9 cellular contexts compared by ENCODE assay signal in the genomic region with DNA sequence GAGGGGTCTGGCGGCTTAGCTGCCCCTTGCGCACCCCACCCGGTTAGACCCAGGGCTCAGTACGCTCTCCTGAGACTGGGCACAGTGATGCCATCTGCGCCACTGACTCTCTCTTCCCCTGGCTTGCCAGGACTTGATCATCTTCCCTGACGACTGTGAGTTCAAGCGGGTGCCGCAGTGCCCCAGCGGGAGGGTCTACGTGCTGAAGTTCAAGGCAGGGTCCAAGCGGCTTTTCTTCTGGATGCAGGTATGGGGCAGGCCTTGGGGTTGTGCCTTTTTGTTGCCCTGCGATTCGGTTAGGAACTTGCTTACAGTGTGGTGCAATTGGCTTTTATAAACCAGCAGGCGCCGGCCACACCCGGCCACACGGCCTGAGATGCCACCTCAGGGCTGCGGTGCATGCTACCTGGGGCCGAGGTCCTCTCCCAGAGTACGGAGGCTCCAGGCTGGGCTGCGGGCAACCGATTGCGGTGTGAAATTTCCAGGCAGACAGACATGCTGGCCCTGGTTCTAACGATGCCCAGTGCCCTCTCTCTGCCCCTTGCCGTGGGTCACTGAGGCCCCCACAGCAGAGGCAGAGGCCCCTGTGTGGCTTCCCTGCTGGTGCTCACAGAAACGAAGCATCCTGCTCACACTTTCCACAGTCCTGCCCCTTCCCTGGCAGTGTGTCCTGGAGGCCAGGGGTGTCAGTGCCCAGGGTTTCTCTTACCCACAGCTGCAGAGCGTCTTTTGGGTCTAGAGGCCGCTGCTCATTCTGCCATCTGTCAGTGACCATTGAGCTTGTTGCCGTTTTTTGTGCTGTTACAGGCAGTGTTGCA. TPM values are rescaled to one million over a fixed set of nuclear protein-coding genes. Genes with fewer than 3 reads are reported as not detected.
A peak's percentile ranks its signal among the peaks of the same experiment; 100 is the strongest.
DNase-seq lines count a peak whose midpoint lies in the region; ATAC-seq and TF ChIP-seq lines count a peak whose summit lies in the region.
"Had no signal": no experiment of that assay in that cellular context is flagged by ENCODE, and none has a peak within 500 bp of the region (broad histone marks: within the 10 kb centered on the region; RNA-seq: fewer than 3 reads in every experiment).

No MANE protein-coding gene starts in this region.

- peaks cover 14% of the 10 kb centered on the region; the same call in 1 of the 2 replicates for H3K4me1 ChIP-seq in GM23338 (ENCODE audit: insufficient read depth)

- peak overlapping the region; percentile 86 for H3K27ac Mint-ChIP-seq in GM23338
- H3K27ac Mint-ChIP-seq in T-cell, result peak overlapping the region; percentile 74 to 89

- H3K9me3 Mint-ChIP-seq in GM23338 (peaks cover 6% of the 10 kb centered on the region; the same call in 2 of the 3 replicates), T-cell (no peaks in the 10 kb centered on the region)

- H3K4me3 Mint-ChIP-seq in GM23338 (peak overlapping the region; percentile 95), T-cell (peak overlapping the region; percentile 85 to 97 (median 86))

- peaks cover 16% of the 10 kb centered on the region for H4K20me1 ChIP-seq in GM23338 (replicated peaks; ENCODE audit: insufficient read depth)

- H3F3A ChIP-seq in GM23338 (replicated peaks; ENCODE audit: low read depth), result peaks cover 54% of the 10 kb centered on the region

- H3K27ac ChIP-seq in GM23338 (ENCODE audit: low read depth), result peak overlapping the region; percentile 84

- CTCF ChIA-PET in T-cell (lab: Charles Lee), result no interaction called here

- H3K36me3 ChIP-seq in GM23338 (ENCODE audit: insufficient read depth), result peaks cover 21% of the 10 kb centered on the region; the same call in 1 of the 2 replicates

- peak overlapping the region; percentile 94 for H3K4me3 ChIP-seq in GM23338
- H3K4me3 ChIP-seq in foreskin fibroblast (ENCODE audit: low read depth in 1 of 2, low read length in 2 of 2), result peak overlapping the region; percentile 81 to 88
- H3K4me3 ChIP-seq in skeletal muscle cell (ENCODE audit: low read depth, low read length), result peak overlapping the region; percentile 90

- POLR2A ChIA-PET in T-cell (lab: Charles Lee), result no interaction called here

- peak overlapping the region; percentile 96 for H3K4me2 ChIP-seq in GM23338

- H3K4me1 Mint-ChIP-seq in GM23338 (peaks cover 19% of the 10 kb centered on the region), T-cell (peaks cover 29 to 32% (median 29%) of the 10 kb centered on the region in 3 donors)

- ATAC-seq in GM23338 (no peak), T-cell (replicated peaks in 1 of 4) (no peak)

- no peaks in the 10 kb centered on the region for H3K9me2 ChIP-seq in GM23338 (ENCODE audit: insufficient read depth)

- TF ChIP-seq CTCF in GM23338 (conservative IDR thresholded peaks at IDR 0.05; ENCODE audit: low read depth in 2 of 2), result no peak
- no peak for TF ChIP-seq CTCF in foreskin fibroblast (IDR thresholded peaks at IDR 0.05; ENCODE audit: low read depth, low read length)

- peaks cover 57% of the 10 kb centered on the region for H3K36me3 Mint-ChIP-seq in GM23338 (ENCODE audit: low read depth)
- H3K36me3 Mint-ChIP-seq in T-cell, result peaks cover 15% of the 10 kb centered on the region

- no peaks in the 10 kb centered on the region for H3K27me3 ChIP-seq in GM23338 (ENCODE audit: insufficient read depth)

- in situ Hi-C loops in KBM-7 (cut with MboI; ENCODE audit: low pct_unique_long_range_greater_than_20kb, low sequenced_read_pairs), result no loop called here

- no peak overlapping the region for H2AFZ ChIP-seq in GM23338

- DNase-seq in GM23338 (ENCODE audit: low spot score) (no peak), T-cell (no peak), foreskin fibroblast (no peak), skeletal muscle cell (ENCODE audit: low read depth) (no peak), SW480 (ENCODE audit: low spot score) (no peak), KBM-7 (no peak), NCI-H524 treated with DMSO at 0.1 percent for 48 hours (lab: John Stamatoyannopoulos, UW) (no peak)
- no peak for DNase-seq in activated CD4-positive, alpha-beta T cell treated with anti-CD3 and anti-CD28 coated beads, Interleukin-2, amount 50 U/mL, for 4 hours
- DNase-seq: stimulated activated CD4-positive, alpha-beta T cell treated with anti-CD3 and anti-CD28 coated beads, Interleukin-2, amount 100 ng/mL, for 48 hours had no signal

- H3K79me2 ChIP-seq in GM23338 (replicated peaks; ENCODE audit: insufficient read depth), result peaks cover 32% of the 10 kb centered on the region

- H3K27me3 Mint-ChIP-seq in GM23338 (ENCODE audit: insufficient read depth, low read depth, poor library complexity) (peaks cover 25% of the 10 kb centered on the region), T-cell (no peaks in the 10 kb centered on the region)

TF ChIP-seq in GM23338, 12 proteins besides CTCF, POLR2A, EP300 and RAD21 (continues in another document):
- TF ChIP-seq JUNB (IDR thresholded peaks at IDR 0.05; ENCODE audit: unreplicated experiment) (no peak), CREB1 (CRISPR knock-in tag; IDR thresholded peaks at IDR 0.05; ENCODE audit: low read depth) (no peak), NANOG (IDR thresholded peaks at IDR 0.05; ENCODE audit: borderline replicate concordance) (no peak), STAT1 (IDR thresholded peaks at IDR 0.05; ENCODE audit: unreplicated experiment) (no peak), ZNF114 (CRISPR knock-in tag; IDR thresholded peaks at IDR 0.05) (no peak), POLR2AphosphoS5 (IDR thresholded peaks at IDR 0.05; ENCODE audit: low read depth) (no peak)
- TF ChIP-seq, protein P1, sequence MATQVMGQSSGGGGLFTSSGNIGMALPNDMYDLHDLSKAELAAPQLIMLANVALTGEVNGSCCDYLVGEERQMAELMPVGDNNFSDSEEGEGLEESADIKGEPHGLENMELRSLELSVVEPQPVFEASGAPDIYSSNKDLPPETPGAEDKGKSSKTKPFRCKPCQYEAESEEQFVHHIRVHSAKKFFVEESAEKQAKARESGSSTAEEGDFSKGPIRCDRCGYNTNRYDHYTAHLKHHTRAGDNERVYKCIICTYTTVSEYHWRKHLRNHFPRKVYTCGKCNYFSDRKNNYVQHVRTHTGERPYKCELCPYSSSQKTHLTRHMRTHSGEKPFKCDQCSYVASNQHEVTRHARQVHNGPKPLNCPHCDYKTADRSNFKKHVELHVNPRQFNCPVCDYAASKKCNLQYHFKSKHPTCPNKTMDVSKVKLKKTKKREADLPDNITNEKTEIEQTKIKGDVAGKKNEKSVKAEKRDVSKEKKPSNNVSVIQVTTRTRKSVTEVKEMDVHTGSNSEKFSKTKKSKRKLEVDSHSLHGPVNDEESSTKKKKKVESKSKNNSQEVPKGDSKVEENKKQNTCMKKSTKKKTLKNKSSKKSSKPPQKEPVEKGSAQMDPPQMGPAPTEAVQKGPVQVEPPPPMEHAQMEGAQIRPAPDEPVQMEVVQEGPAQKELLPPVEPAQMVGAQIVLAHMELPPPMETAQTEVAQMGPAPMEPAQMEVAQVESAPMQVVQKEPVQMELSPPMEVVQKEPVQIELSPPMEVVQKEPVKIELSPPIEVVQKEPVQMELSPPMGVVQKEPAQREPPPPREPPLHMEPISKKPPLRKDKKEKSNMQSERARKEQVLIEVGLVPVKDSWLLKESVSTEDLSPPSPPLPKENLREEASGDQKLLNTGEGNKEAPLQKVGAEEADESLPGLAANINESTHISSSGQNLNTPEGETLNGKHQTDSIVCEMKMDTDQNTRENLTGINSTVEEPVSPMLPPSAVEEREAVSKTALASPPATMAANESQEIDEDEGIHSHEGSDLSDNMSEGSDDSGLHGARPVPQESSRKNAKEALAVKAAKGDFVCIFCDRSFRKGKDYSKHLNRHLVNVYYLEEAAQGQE (IDR thresholded peaks at IDR 0.05; ENCODE audit: unreplicated experiment), result no peak

RNA-seq across cellular contexts. Expression of a gene that starts 1.7 kb away (rescaled TPM):
- 223 and 243 TPM in 2 replicates for total RNA-seq in GM23338 (2014; rRNA removed; shearing (Covaris generic))
- 206 and 224 TPM in 2 replicates for polyA plus RNA-seq in GM23338 (2016; fragmentation: Nextera tagmentation; extraction: Ambion mirVana)
- 10 to 100 TPM; 44.7 to 80.3 (median 72.9) TPM for total RNA-seq in T-cell
